Comparison of ENCODE assay signal across 13 cellular contexts in genomic region chr13:98307744-98308524, GRCh38.
DNase-seq lines count a peak whose midpoint lies in the region; ATAC-seq, FAIRE-seq and TF ChIP-seq lines count a peak whose summit lies in the region.
"Had no signal": no experiment of that assay in that cellular context is flagged by ENCODE, and none has a peak within 500 bp of the region (broad histone marks: within the 10 kb centered on the region; RNA-seq: fewer than 3 reads in every experiment).

No MANE protein-coding gene starts in this region.

- H3K36me3 ChIP-seq in SJSA1 (peaks cover 3% of the 10 kb centered on the region), endothelial cell of umbilical vein (ENCODE audit: control insufficient read depth in 2 of 2, extremely low read depth in 1 of 2, insufficient read depth in 2 of 2, low read length in 2 of 2) (no peaks in the 10 kb centered on the region), lower lobe of right lung (no peaks in the 10 kb centered on the region), subcutaneous abdominal adipose tissue (ENCODE audit: control insufficient read depth in 5 of 5, insufficient read depth in 5 of 5, low read length in 5 of 5) (no peaks in the 10 kb centered on the region)

- POLR2A ChIA-PET in endothelial cell of umbilical vein (lab: Charles Lee) (interaction anchor here (0.6 kb wide), 1 partner anchor 1194 kb away, joined by 3 read pairs; no protein-coding TSS in a partner anchor), RWPE1 (lab: Yijun Ruan, JAX; ENCODE audit: low non-redundant PET) (no interaction called here)
- POLR2A ChIA-PET in activated CD4-positive, alpha-beta T cell treated with anti-CD3 and anti-CD28 coated beads, Interleukin-2, amount 10 ng/mL, durations not matched to agents 7 days and 5 days (lab: Charles Lee), result no interaction called here

- no peak for TF ChIP-seq POLR2A in endothelial cell of umbilical vein (IDR thresholded peaks at IDR 0.05; ENCODE audit: low read depth, low read length)

- H3K9ac ChIP-seq in endothelial cell of umbilical vein (replicated peaks; ENCODE audit: extremely low read depth, insufficient read depth, low read length) (no peak overlapping the region), subcutaneous abdominal adipose tissue (ENCODE audit: low read length in 5 of 5) (no peak overlapping the region)

- no peaks in the 10 kb centered on the region for H3K79me2 ChIP-seq in endothelial cell of umbilical vein (ENCODE audit: control insufficient read depth, insufficient read depth, low read length)

- no peaks in the 10 kb centered on the region for H4K20me1 ChIP-seq in endothelial cell of umbilical vein (replicated peaks; ENCODE audit: control insufficient read depth, extremely low read depth, insufficient read depth, low read length)

- H3K4me1 Mint-ChIP-seq in activated CD4-positive, alpha-beta T cell treated with anti-CD3 and anti-CD28 coated beads, Interleukin-2, amount 10 ng/mL, durations not matched to agents 7 days and 5 days, result no peaks in the 10 kb centered on the region

- no peaks in the 10 kb centered on the region for H3K27me3 ChIP-seq in SJSA1 (replicated peaks)
- no peaks in the 10 kb centered on the region for H3K27me3 ChIP-seq in endothelial cell of umbilical vein (ENCODE audit: control insufficient read depth in 2 of 2, insufficient read depth in 2 of 2, low read length in 2 of 2)
- H3K27me3 ChIP-seq in lower lobe of right lung (ENCODE audit: low read depth), result no peaks in the 10 kb centered on the region
- no peaks in the 10 kb centered on the region for H3K27me3 ChIP-seq in subcutaneous abdominal adipose tissue (ENCODE audit: control insufficient read depth in 5 of 5, insufficient read depth in 4 of 5, low read length in 5 of 5)

- no peak overlapping the region for H3K27ac Mint-ChIP-seq in activated CD4-positive, alpha-beta T cell treated with anti-CD3 and anti-CD28 coated beads, Interleukin-2, amount 10 ng/mL, durations not matched to agents 7 days and 5 days

- CTCF ChIA-PET in endothelial cell of umbilical vein (lab: Charles Lee), result interaction anchor here (0.7 kb wide), 1 partner anchor 65 kb away, joined by 4 read pairs; no protein-coding TSS in a partner anchor
- CTCF ChIA-PET in activated CD4-positive, alpha-beta T cell treated with anti-CD3 and anti-CD28 coated beads, Interleukin-2, amount 10 ng/mL, durations not matched to agents 7 days and 5 days (lab: Charles Lee), result no interaction called here
- CTCF ChIA-PET in RWPE1 (lab: Yijun Ruan, JAX), result no interaction called here

- peak overlapping the region; percentile 85 for H3K27ac ChIP-seq in SJSA1
- H3K27ac ChIP-seq in endothelial cell of umbilical vein (ENCODE audit: insufficient read depth, low read depth, low read length), result peak overlapping the region; percentile 7
- H3K27ac ChIP-seq in lower lobe of right lung, result peak overlapping the region; percentile 72
- peak overlapping the region; percentile 14 for H3K27ac ChIP-seq in subcutaneous abdominal adipose tissue (ENCODE audit: low read depth, low read length)
- H3K27ac ChIP-seq in RWPE1, result no peak overlapping the region

- no peaks in the 10 kb centered on the region for H3K9me3 Mint-ChIP-seq in activated CD4-positive, alpha-beta T cell treated with anti-CD3 and anti-CD28 coated beads, Interleukin-2, amount 10 ng/mL, durations not matched to agents 7 days and 5 days

- dilution Hi-C loops in endothelial cell of umbilical vein (cut with MboI; ENCODE audit: extremely low pct_ligation_motif_present, low sequenced_read_pairs), result no loop called here

- H3K4me3 ChIP-seq in SJSA1 (no peak overlapping the region), endothelial cell of umbilical vein (replicated peaks in 1 of 3; ENCODE audit: insufficient read depth in 1 of 3, low read depth in 1 of 3, low read length in 3 of 3) (no peak overlapping the region), lower lobe of right lung (peak overlapping the region; percentile 19), subcutaneous abdominal adipose tissue (ENCODE audit: low read depth in 1 of 5, low read length in 5 of 5) (peak overlapping the region in 1 of 5 donors; percentile 37)

- ATAC-seq in lower lobe of right lung (peak; percentile 62 to 70), HG02759 (IDR thresholded peaks at IDR 0.05; ENCODE audit: unreplicated experiment) (no peak)
- ATAC-seq: SK-N-SH treated with all-trans-retinoic acid at 6 μM for 48 hours had no signal

- peak overlapping the region; percentile 62 for H3K4me2 ChIP-seq in endothelial cell of umbilical vein (ENCODE audit: insufficient read depth, low read length)

- no peaks in the 10 kb centered on the region for H3K9me3 ChIP-seq in SJSA1 (replicated peaks)
- no peaks in the 10 kb centered on the region for H3K9me3 ChIP-seq in endothelial cell of umbilical vein (replicated peaks; ENCODE audit: control insufficient read depth, insufficient read depth, low read length)
- H3K9me3 ChIP-seq in lower lobe of right lung, result no peaks in the 10 kb centered on the region
- H3K9me3 ChIP-seq in subcutaneous abdominal adipose tissue (ENCODE audit: control insufficient read depth in 5 of 5, low read length in 5 of 5), result peaks cover 0 to 2% (median 0%) of the 10 kb centered on the region in 5 donors

- no peak overlapping the region for H3K4me3 Mint-ChIP-seq in activated CD4-positive, alpha-beta T cell treated with anti-CD3 and anti-CD28 coated beads, Interleukin-2, amount 10 ng/mL, durations not matched to agents 7 days and 5 days

- peak; percentile 86 for FAIRE-seq in endothelial cell of umbilical vein (lab: Jason Lieb, UNC)

- no peak overlapping the region for H2AFZ ChIP-seq in endothelial cell of umbilical vein (ENCODE audit: low read depth, low read length)

- H3K36me3 Mint-ChIP-seq in activated CD4-positive, alpha-beta T cell treated with anti-CD3 and anti-CD28 coated beads, Interleukin-2, amount 10 ng/mL, durations not matched to agents 7 days and 5 days (ENCODE audit: low read depth), result no peaks in the 10 kb centered on the region

- peaks cover 1% of the 10 kb centered on the region for H3K27me3 Mint-ChIP-seq in activated CD4-positive, alpha-beta T cell treated with anti-CD3 and anti-CD28 coated beads, Interleukin-2, amount 10 ng/mL, durations not matched to agents 7 days and 5 days

- H3K9me1 ChIP-seq in endothelial cell of umbilical vein (replicated peaks; ENCODE audit: control insufficient read depth, extremely low read depth, insufficient read depth, low read length), result no peaks in the 10 kb centered on the region

- DNase-seq in SJSA1 (ENCODE audit: low read depth in 1 of 2, low spot score in 2 of 2) (peak; percentile 49 to 73), endothelial cell of umbilical vein (ENCODE audit: low read depth, low spot score) (no peak), lower lobe of right lung (no peak), RWPE1 (ENCODE audit: low spot score) (no peak)
- no peak for DNase-seq in effector CD8-positive, alpha-beta T cell (lab: John Stamatoyannopoulos, UW)
- no peak for DNase-seq in activated CD4-positive, alpha-beta T cell treated with anti-CD3 and anti-CD28 coated beads, Interleukin-2, amount 10 ng/mL, durations not matched to agents 7 days and 5 days
- DNase-seq: activated CD4-positive, alpha-beta T cell treated with anti-CD3 and anti-CD28 coated beads, Interleukin-2, amount 50 U/mL, for 1 hour; activated naive CD4-positive, alpha-beta T cell treated with Interleukin-2 at 50 U/mL for 16 hours; NCI-H1417 treated with DMSO at 0.1 percent for 48 hours; NCI-H748 treated with DMSO at 0.1 percent for 48 hours had no signal

- H3K4me1 ChIP-seq in SJSA1 (replicated peaks) (peaks cover 40% of the 10 kb centered on the region), endothelial cell of umbilical vein (ENCODE audit: control insufficient read depth, extremely low read depth, insufficient read depth, low read length) (peaks cover 8% of the 10 kb centered on the region), lower lobe of right lung (peaks cover 36% of the 10 kb centered on the region), subcutaneous abdominal adipose tissue (ENCODE audit: control insufficient read depth in 5 of 5, insufficient read depth in 5 of 5, low read length in 5 of 5) (peaks cover 0 to 34% (median 2%) of the 10 kb centered on the region in 5 donors)

- TF ChIP-seq CTCF in endothelial cell of umbilical vein (IDR thresholded peaks at IDR 0.05; ENCODE audit: extremely low read depth in 1 of 2, insufficient read depth in 1 of 2, low read depth in 1 of 2, low read length in 2 of 2), result no peak
- TF ChIP-seq CTCF in lower lobe of right lung (IDR thresholded peaks at IDR 0.05), result no peak
- no peak for TF ChIP-seq CTCF in RWPE1 (conservative IDR thresholded peaks at IDR 0.05; ENCODE audit: low read depth)

- intact Hi-C loops in endothelial cell of umbilical vein (cut with micrococcal nuclease), result no loop called here
- intact Hi-C loops in lower lobe of right lung (cut with DNase I), result no loop called here

- BruUV-seq in endothelial cell of umbilical vein (replicated peaks; lab: Mats Ljungman, UMichigan), result no TSS peak

TF ChIP-seq in endothelial cell of umbilical vein, 7 proteins besides CTCF, POLR2A, EP300 and RAD21:
- TF ChIP-seq JUN (IDR thresholded peaks at IDR 0.05; ENCODE audit: borderline replicate concordance, insufficient read depth, insufficient read length, low read depth) (no peak), MYC (IDR thresholded peaks at IDR 0.05; ENCODE audit: low read depth, low read length) (no peak), GATA2 (IDR thresholded peaks at IDR 0.05; ENCODE audit: insufficient read depth, insufficient read length, low read depth, low read length) (no peak), POLR2AphosphoS5 (IDR thresholded peaks at IDR 0.05; ENCODE audit: insufficient read depth, low read depth, low read length) (no peak), EZH2 (IDR thresholded peaks at IDR 0.05; ENCODE audit: borderline replicate concordance, low read depth, low read length, severe bottlenecking) (no peak), MAX (IDR thresholded peaks at IDR 0.05; ENCODE audit: insufficient read depth, insufficient read length) (no peak), FOS (IDR thresholded peaks at IDR 0.05; ENCODE audit: borderline replicate concordance, insufficient read depth, low read length) (no peak)
TF ChIP-seq in endothelial cell of umbilical vein: peak in this region for 0.

Comparison
In these comparisons a context has a peak if more than half of its experiments do, and no peak if none do; other contexts are left out.
1. DNase-seq: peak in SJSA1 (2 of 2); none in endothelial cell of umbilical vein (single experiment), lower lobe of right lung (single experiment), effector CD8-positive, alpha-beta T cell (single experiment), activated CD4-positive, alpha-beta T cell treated with anti-CD3 and anti-CD28 coated beads, Interleukin-2, amount 10 ng/mL, durations not matched to agents 7 days and 5 days (single experiment) and RWPE1 (single experiment).